ENCODE assay signal across 1 cellular context in the genomic region with DNA sequence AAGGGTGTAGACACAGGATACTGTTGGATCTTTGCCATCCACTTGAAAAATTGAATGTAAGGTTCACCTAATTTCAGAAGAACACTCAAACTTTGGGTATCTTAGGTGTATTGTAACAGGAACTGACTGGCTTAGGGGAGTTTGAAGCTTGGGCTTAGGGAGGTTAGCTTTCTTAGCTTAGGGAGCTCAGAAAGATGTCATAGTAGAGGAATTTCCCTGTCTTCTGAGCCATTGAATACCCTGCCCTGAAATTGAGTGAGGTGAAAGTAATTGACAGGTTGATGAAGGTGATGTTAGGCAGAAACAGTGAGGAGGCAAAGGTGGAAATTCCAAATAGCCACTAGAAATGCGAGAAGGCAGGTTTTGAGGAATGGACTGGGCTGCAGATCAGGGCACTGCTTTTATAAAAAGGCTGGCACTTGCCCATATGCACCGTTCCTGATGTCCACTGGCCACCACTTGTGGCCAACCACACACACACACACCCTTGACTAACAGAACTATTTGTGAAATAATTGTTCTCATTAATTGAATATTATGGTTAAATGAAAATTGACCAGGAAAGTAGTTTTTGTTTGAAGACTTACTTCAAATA.
TF ChIP-seq lines count a peak whose summit lies in the region.

No MANE protein-coding gene starts in this region.

TF ChIP-seq in GM12878, 131 proteins besides CTCF, POLR2A, EP300 and RAD21:
- TF ChIP-seq TCF3 (IDR thresholded peaks at IDR 0.05; ENCODE audit: borderline replicate concordance, insufficient read depth, low read depth, low read length) (no peak), ASH2L (IDR thresholded peaks at IDR 0.05; ENCODE audit: borderline replicate concordance, low read depth) (no peak), TCF7 (IDR thresholded peaks at IDR 0.05; ENCODE audit: borderline replicate concordance) (no peak), MYC (IDR thresholded peaks at IDR 0.05; ENCODE audit: insufficient read depth, insufficient read length, insufficient replicate concordance, low read length, severe bottlenecking) (no peak), BACH1 (IDR thresholded peaks at IDR 0.05; ENCODE audit: borderline replicate concordance) (no peak), NR2F1 (conservative IDR thresholded peaks at IDR 0.05) (no peak), EGR1 (IDR thresholded peaks at IDR 0.05; ENCODE audit: borderline replicate concordance in 1 of 2, low read depth in 2 of 2, low read length in 2 of 2) (no peak), POLR2AphosphoS5 (IDR thresholded peaks at IDR 0.05; ENCODE audit: low read length) (peak; percentile 66), NR2C1 (IDR thresholded peaks at IDR 0.05) (no peak), HDAC2 (IDR thresholded peaks at IDR 0.05) (no peak), CREB1 (IDR thresholded peaks at IDR 0.05; ENCODE audit: low read depth) (no peak), IKZF2 (IDR thresholded peaks at IDR 0.05) (no peak)
- TF ChIP-seq, protein P1, sequence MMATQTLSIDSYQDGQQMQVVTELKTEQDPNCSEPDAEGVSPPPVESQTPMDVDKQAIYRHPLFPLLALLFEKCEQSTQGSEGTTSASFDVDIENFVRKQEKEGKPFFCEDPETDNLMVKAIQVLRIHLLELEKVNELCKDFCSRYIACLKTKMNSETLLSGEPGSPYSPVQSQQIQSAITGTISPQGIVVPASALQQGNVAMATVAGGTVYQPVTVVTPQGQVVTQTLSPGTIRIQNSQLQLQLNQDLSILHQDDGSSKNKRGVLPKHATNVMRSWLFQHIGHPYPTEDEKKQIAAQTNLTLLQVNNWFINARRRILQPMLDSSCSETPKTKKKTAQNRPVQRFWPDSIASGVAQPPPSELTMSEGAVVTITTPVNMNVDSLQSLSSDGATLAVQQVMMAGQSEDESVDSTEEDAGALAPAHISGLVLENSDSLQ (IDR thresholded peaks at IDR 0.05): 0 out of 2 replicates have a peak, but pooled peaks have one; percentile 11
